Comparison of ENCODE assay signal across 25 cellular contexts in genomic region chr10:131938681-131939080, GRCh38.
"Had no signal": no experiment of that assay in that cellular context is flagged by ENCODE, and none has a peak within 500 bp of the region (broad histone marks: within the 10 kb centered on the region; RNA-seq: fewer than 3 reads in every experiment).

No MANE protein-coding gene starts in this region.

- H3K27ac ChIP-seq: left lung, stomach, suprapubic skin, tibial nerve, uterus had no signal

- H3K36me3 ChIP-seq: uterus had no signal

- ATAC-seq: activated CD4-positive, alpha-beta T cell treated with anti-CD3 and anti-CD28 coated beads for 36 hours; left lung; naive thymus-derived CD4-positive, alpha-beta T cell had no signal

- H3K9me3 Mint-ChIP-seq: activated B cell treated with CpG ODN at 0.5 μM for 24 hours; activated naive CD8-positive, alpha-beta T cell treated with anti-CD3 and anti-CD28 coated beads, Interleukin-2, amount 10 ng/mL, durations not matched to agents 7 days and 5 days; activated T-helper 1 cell treated with anti-CD3 and anti-CD28 coated beads, Interleukin-12 subunit alpha, Interleukin-12 subunit beta, Interleukin-2, Interleukin-4 antibody, amounts not matched to agents 30 ng/mL and 10 ng/mL and 1 ng/mL, durations not matched to agents 14 hours and 24 hours and 36 hours; naive thymus-derived CD4-positive, alpha-beta T cell; neural crest cell had no signal

- H3K4me3 Mint-ChIP-seq: activated B cell treated with CpG ODN at 0.5 μM for 24 hours; activated CD4-positive, alpha-beta T cell treated with anti-CD3 and anti-CD28 coated beads for 36 hours; activated naive CD8-positive, alpha-beta T cell treated with anti-CD3 and anti-CD28 coated beads, Interleukin-2, amount 10 ng/mL, durations not matched to agents 7 days and 5 days; activated T-helper 1 cell treated with anti-CD3 and anti-CD28 coated beads, Interleukin-12 subunit alpha, Interleukin-12 subunit beta, Interleukin-2, Interleukin-4 antibody, amounts not matched to agents 30 ng/mL and 10 ng/mL and 1 ng/mL, durations not matched to agents 14 hours and 24 hours and 36 hours; naive thymus-derived CD4-positive, alpha-beta T cell; neural crest cell had no signal

- DNase-seq: activated B cell treated with CpG ODN at 0.5 μM for 24 hours; activated CD4-positive, alpha-beta T cell treated with anti-CD3 and anti-CD28 coated beads for 36 hours; activated CD4-positive, alpha-beta T cell treated with anti-CD3 and anti-CD28 coated beads, Interleukin-2, amount 50 U/mL, for 4 hours; activated naive CD4-positive, alpha-beta T cell treated with Interleukin-2 at 50 U/mL for 16 hours; activated naive CD8-positive, alpha-beta T cell treated with anti-CD3 and anti-CD28 coated beads, Interleukin-2, amount 10 ng/mL, durations not matched to agents 7 days and 5 days; amniotic stem cell; dermis blood vessel endothelial cell; effector CD8-positive, alpha-beta T cell; foreskin melanocyte; hippocampal formation; left lung; naive thymus-derived CD4-positive, alpha-beta T cell; retina; stimulated activated CD4-positive, alpha-beta T cell treated with anti-CD3 and anti-CD28 coated beads, Interleukin-12 subunit alpha, Interleukin-12 subunit beta, amount 100 ng/mL, for 4 hours; stimulated activated CD4-positive, alpha-beta T cell treated with anti-CD3 and anti-CD28 coated beads, Interleukin-4, amount 100 ng/mL, for 4 hours; stomach; T-helper 1 cell; T1000; uterus had no signal

- H3K27me3 Mint-ChIP-seq: activated B cell treated with CpG ODN at 0.5 μM for 24 hours; activated CD4-positive, alpha-beta T cell treated with anti-CD3 and anti-CD28 coated beads for 36 hours; activated naive CD8-positive, alpha-beta T cell treated with anti-CD3 and anti-CD28 coated beads, Interleukin-2, amount 10 ng/mL, durations not matched to agents 7 days and 5 days; naive thymus-derived CD4-positive, alpha-beta T cell; progenitor cell of endocrine pancreas had no signal

- H3K9me3 ChIP-seq: left lung, stomach, suprapubic skin, tibial nerve, uterus had no signal

- H3K4me1 ChIP-seq: suprapubic skin, uterus had no signal

- H3K27ac Mint-ChIP-seq: activated B cell treated with CpG ODN at 0.5 μM for 24 hours; activated CD4-positive, alpha-beta T cell treated with anti-CD3 and anti-CD28 coated beads for 36 hours; activated naive CD8-positive, alpha-beta T cell treated with anti-CD3 and anti-CD28 coated beads, Interleukin-2, amount 10 ng/mL, durations not matched to agents 7 days and 5 days; activated T-helper 1 cell treated with anti-CD3 and anti-CD28 coated beads, Interleukin-12 subunit alpha, Interleukin-12 subunit beta, Interleukin-2, Interleukin-4 antibody, amounts not matched to agents 30 ng/mL and 10 ng/mL and 1 ng/mL, durations not matched to agents 14 hours and 24 hours and 36 hours had no signal

- H3K27me3 ChIP-seq: left lung, stomach, suprapubic skin, tibial nerve, uterus had no signal

- H3K4me3 ChIP-seq: left lung, lung, stomach, suprapubic skin, tibial nerve, uterus had no signal
